In the genomic region with DNA sequence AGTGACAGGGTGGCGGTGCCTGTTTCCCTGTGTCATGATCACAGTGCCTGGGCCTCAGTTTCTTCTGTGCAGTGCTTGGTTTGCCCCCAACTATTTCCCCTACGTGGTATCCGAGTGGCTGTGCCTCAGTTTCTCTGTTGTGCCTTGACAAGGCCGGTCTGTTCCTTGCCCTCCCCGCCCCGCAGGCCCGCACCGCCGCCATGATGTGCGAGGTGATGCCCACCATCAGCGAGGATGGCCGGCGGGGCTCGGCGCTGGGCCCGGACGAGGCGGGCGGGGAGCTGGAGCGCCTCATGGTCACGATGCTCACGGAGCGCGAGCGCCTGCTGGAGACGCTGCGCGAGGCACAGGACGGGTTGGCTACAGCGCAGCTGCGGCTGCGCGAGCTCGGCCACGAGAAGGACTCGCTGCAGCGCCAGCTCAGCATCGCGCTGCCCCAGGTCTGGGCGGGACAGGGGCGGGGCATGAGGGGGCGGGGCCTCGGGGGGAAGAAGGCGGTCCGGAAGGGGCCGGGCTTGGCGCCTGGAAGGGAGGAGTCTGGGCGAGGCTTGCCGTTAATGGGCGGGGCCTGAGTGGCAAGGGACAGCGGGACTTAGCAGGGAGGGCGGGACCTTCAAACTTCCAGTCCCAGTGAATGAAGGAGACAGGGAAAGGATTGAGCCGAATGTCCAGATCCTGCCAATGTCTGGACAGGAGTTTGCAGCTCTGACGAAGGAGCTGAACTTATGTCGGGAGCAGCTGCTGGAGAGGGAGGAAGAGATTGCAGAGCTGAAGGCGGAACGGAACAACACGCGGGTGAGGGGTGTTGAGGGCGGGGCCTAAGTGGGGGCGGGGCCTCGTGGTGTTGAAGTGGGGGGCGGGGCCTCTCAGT, we compare ENCODE assay signal across 1 cellular context.
TF ChIP-seq lines count a peak whose summit lies in the region.

No MANE protein-coding gene starts in this region.

TF ChIP-seq in HEK293, 187 proteins besides CTCF, POLR2A, EP300 and RAD21 (continued from another document):
- TF ChIP-seq ZNF146 (tag by site-specific recombination; IDR thresholded peaks at IDR 0.05): no peak
- TF ChIP-seq, protein P1, sequence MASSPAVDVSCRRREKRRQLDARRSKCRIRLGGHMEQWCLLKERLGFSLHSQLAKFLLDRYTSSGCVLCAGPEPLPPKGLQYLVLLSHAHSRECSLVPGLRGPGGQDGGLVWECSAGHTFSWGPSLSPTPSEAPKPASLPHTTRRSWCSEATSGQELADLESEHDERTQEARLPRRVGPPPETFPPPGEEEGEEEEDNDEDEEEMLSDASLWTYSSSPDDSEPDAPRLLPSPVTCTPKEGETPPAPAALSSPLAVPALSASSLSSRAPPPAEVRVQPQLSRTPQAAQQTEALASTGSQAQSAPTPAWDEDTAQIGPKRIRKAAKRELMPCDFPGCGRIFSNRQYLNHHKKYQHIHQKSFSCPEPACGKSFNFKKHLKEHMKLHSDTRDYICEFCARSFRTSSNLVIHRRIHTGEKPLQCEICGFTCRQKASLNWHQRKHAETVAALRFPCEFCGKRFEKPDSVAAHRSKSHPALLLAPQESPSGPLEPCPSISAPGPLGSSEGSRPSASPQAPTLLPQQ (tag by site-specific recombination; IDR thresholded peaks at IDR 0.05): peak; percentile 90
- no peak for TF ChIP-seq PRDM1 (tag by site-specific recombination; IDR thresholded peaks at IDR 0.05)
- TF ChIP-seq YY2 (tag by site-specific recombination; IDR thresholded peaks at IDR 0.05): peak; percentile 76
- TF ChIP-seq ZNF2 (tag by site-specific recombination; IDR thresholded peaks at IDR 0.05): peak; percentile 18; the same call in 1 of the 2 replicates
- peak; percentile 78; the same call in 1 of the 2 replicates for TF ChIP-seq YY1 (tag by site-specific recombination; IDR thresholded peaks at IDR 0.05)
- TF ChIP-seq TRIM28 (IDR thresholded peaks at IDR 0.05; ENCODE audit: borderline replicate concordance, low read length): no peak
- TF ChIP-seq KLF16 (tag by site-specific recombination; IDR thresholded peaks at IDR 0.05): peak; percentile 89
- no peak for TF ChIP-seq ZNF626 (tag by site-specific recombination; IDR thresholded peaks at IDR 0.05)
- TF ChIP-seq MEIS1 (CRISPR knock-in tag; IDR thresholded peaks at IDR 0.05; ENCODE audit: borderline replicate concordance): no peak
- no peak for TF ChIP-seq ZNF184 (tag by site-specific recombination; IDR thresholded peaks at IDR 0.05)
- TF ChIP-seq, protein P2, sequence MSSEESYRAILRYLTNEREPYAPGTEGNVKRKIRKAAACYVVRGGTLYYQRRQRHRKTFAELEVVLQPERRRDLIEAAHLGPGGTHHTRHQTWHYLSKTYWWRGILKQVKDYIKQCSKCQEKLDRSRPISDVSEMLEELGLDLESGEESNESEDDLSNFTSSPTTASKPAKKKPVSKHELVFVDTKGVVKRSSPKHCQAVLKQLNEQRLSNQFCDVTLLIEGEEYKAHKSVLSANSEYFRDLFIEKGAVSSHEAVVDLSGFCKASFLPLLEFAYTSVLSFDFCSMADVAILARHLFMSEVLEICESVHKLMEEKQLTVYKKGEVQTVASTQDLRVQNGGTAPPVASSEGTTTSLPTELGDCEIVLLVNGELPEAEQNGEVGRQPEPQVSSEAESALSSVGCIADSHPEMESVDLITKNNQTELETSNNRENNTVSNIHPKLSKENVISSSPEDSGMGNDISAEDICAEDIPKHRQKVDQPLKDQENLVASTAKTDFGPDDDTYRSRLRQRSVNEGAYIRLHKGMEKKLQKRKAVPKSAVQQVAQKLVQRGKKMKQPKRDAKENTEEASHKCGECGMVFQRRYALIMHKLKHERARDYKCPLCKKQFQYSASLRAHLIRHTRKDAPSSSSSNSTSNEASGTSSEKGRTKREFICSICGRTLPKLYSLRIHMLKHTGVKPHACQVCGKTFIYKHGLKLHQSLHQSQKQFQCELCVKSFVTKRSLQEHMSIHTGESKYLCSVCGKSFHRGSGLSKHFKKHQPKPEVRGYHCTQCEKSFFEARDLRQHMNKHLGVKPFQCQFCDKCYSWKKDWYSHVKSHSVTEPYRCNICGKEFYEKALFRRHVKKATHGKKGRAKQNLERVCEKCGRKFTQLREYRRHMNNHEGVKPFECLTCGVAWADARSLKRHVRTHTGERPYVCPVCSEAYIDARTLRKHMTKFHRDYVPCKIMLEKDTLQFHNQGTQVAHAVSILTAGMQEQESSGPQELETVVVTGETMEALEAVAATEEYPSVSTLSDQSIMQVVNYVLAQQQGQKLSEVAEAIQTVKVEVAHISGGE (tag by site-specific recombination; conservative IDR thresholded peaks at IDR 0.05; ENCODE audit: low read depth): no peak
- TF ChIP-seq, protein P3, sequence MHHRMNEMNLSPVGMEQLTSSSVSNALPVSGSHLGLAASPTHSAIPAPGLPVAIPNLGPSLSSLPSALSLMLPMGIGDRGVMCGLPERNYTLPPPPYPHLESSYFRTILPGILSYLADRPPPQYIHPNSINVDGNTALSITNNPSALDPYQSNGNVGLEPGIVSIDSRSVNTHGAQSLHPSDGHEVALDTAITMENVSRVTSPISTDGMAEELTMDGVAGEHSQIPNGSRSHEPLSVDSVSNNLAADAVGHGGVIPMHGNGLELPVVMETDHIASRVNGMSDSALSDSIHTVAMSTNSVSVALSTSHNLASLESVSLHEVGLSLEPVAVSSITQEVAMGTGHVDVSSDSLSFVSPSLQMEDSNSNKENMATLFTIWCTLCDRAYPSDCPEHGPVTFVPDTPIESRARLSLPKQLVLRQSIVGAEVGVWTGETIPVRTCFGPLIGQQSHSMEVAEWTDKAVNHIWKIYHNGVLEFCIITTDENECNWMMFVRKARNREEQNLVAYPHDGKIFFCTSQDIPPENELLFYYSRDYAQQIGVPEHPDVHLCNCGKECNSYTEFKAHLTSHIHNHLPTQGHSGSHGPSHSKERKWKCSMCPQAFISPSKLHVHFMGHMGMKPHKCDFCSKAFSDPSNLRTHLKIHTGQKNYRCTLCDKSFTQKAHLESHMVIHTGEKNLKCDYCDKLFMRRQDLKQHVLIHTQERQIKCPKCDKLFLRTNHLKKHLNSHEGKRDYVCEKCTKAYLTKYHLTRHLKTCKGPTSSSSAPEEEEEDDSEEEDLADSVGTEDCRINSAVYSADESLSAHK (tag by site-specific recombination; IDR thresholded peaks at IDR 0.05): no peak
- TF ChIP-seq ZNF600 (tag by site-specific recombination; IDR thresholded peaks at IDR 0.05): peak; percentile 80
- no peak for TF ChIP-seq ZNF521 (tag by site-specific recombination; IDR thresholded peaks at IDR 0.05)
- TF ChIP-seq KLF8 (tag by site-specific recombination; IDR thresholded peaks at IDR 0.05): peak; percentile 91; the same call in 1 of the 2 replicates
- TF ChIP-seq, protein P4, sequence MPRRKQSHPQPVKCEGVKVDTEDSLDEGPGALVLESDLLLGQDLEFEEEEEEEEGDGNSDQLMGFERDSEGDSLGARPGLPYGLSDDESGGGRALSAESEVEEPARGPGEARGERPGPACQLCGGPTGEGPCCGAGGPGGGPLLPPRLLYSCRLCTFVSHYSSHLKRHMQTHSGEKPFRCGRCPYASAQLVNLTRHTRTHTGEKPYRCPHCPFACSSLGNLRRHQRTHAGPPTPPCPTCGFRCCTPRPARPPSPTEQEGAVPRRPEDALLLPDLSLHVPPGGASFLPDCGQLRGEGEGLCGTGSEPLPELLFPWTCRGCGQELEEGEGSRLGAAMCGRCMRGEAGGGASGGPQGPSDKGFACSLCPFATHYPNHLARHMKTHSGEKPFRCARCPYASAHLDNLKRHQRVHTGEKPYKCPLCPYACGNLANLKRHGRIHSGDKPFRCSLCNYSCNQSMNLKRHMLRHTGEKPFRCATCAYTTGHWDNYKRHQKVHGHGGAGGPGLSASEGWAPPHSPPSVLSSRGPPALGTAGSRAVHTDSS (tag by site-specific recombination; IDR thresholded peaks at IDR 0.05): no peak
- TF ChIP-seq, protein P5, sequence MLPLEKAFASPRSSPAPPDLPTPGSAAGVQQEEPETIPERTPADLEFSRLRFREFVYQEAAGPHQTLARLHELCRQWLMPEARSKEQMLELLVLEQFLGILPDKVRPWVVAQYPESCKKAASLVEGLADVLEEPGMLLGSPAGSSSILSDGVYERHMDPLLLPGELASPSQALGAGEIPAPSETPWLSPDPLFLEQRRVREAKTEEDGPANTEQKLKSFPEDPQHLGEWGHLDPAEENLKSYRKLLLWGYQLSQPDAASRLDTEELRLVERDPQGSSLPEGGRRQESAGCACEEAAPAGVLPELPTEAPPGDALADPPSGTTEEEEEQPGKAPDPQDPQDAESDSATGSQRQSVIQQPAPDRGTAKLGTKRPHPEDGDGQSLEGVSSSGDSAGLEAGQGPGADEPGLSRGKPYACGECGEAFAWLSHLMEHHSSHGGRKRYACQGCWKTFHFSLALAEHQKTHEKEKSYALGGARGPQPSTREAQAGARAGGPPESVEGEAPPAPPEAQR (tag by site-specific recombination; IDR thresholded peaks at IDR 0.05): no peak
- peak; percentile 65; the same call in 1 of the 2 replicates for TF ChIP-seq ZNF785 (tag by site-specific recombination; IDR thresholded peaks at IDR 0.05)
- TF ChIP-seq ZNF214 (tag by site-specific recombination; IDR thresholded peaks at IDR 0.05; ENCODE audit: borderline replicate concordance): no peak
- no peak for TF ChIP-seq ZNF169 (tag by site-specific recombination; IDR thresholded peaks at IDR 0.05)
- TF ChIP-seq, protein P6, sequence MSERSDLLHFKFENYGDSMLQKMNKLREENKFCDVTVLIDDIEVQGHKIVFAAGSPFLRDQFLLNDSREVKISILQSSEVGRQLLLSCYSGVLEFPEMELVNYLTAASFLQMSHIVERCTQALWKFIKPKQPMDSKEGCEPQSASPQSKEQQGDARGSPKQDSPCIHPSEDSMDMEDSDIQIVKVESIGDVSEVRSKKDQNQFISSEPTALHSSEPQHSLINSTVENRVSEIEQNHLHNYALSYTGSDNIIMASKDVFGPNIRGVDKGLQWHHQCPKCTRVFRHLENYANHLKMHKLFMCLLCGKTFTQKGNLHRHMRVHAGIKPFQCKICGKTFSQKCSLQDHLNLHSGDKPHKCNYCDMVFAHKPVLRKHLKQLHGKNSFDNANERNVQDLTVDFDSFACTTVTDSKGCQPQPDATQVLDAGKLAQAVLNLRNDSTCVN (tag by site-specific recombination; optimal IDR thresholded peaks at IDR 0.05): peak; percentile 85
- no peak for TF ChIP-seq ZNF664 (tag by site-specific recombination; IDR thresholded peaks at IDR 0.05)
- TF ChIP-seq, protein P7, sequence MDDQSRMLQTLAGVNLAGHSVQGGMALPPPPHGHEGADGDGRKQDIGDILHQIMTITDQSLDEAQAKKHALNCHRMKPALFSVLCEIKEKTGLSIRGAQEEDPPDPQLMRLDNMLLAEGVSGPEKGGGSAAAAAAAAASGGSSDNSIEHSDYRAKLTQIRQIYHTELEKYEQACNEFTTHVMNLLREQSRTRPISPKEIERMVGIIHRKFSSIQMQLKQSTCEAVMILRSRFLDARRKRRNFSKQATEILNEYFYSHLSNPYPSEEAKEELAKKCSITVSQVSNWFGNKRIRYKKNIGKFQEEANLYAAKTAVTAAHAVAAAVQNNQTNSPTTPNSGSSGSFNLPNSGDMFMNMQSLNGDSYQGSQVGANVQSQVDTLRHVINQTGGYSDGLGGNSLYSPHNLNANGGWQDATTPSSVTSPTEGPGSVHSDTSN (CRISPR knock-in tag; IDR thresholded peaks at IDR 0.05): peak; percentile 96
- TF ChIP-seq ZNF776 (tag by site-specific recombination; IDR thresholded peaks at IDR 0.05; ENCODE audit: borderline replicate concordance): no peak
- no peak for TF ChIP-seq EGR2 (tag by site-specific recombination; IDR thresholded peaks at IDR 0.05; ENCODE audit: low read depth)
- peak; percentile 22; the same call in 1 of the 2 replicates for TF ChIP-seq ZNF501 (tag by site-specific recombination; IDR thresholded peaks at IDR 0.05)
